In genomic region chrY:19392876-19393275, GRCh38 we compare ENCODE assay signal across 16 cellular contexts.
"Had no signal": no experiment of that assay in that cellular context is flagged by ENCODE, and none has a peak within 500 bp of the region (broad histone marks: within the 10 kb centered on the region; RNA-seq: fewer than 3 reads in every experiment).

No MANE protein-coding gene starts in this region.

- H3K4me3 Mint-ChIP-seq: activated T-cell treated with anti-CD3 and anti-CD28 coated beads, Interleukin-2, amount 50 U/mL, for 24 hours; neural crest cell had no signal

- H3K9me3 Mint-ChIP-seq: activated T-cell treated with anti-CD3 and anti-CD28 coated beads, Interleukin-2, amount 50 U/mL, for 24 hours; neural crest cell had no signal

- H3K27me3 Mint-ChIP-seq: activated T-cell treated with anti-CD3 and anti-CD28 coated beads, Interleukin-2, amount 50 U/mL, for 24 hours had no signal

- H3K27ac Mint-ChIP-seq: activated T-cell treated with anti-CD3 and anti-CD28 coated beads, Interleukin-2, amount 50 U/mL, for 24 hours had no signal

- H3K4me1 Mint-ChIP-seq: neural crest cell had no signal

- DNase-seq: activated CD4-positive, CD25-positive, alpha-beta regulatory T cell treated with anti-CD3 and anti-CD28 coated beads, Interleukin-2, amount 50 U/mL, for 72 hours; activated naive CD4-positive, alpha-beta T cell; activated T-cell treated with anti-CD3 and anti-CD28 coated beads, Interleukin-2, amount 50 U/mL, for 24 hours; brain microvascular endothelial cell; dermis blood vessel endothelial cell; foreskin melanocyte; head of caudate nucleus; mesendoderm; right cardiac atrium; stimulated activated CD4-positive, alpha-beta T cell treated with anti-CD3 and anti-CD28 coated beads, Interleukin-4, amount 100 ng/mL, for 24 hours; stomach; SW 1271; T1000; testis; upper lobe of left lung had no signal

- ATAC-seq: right cardiac atrium had no signal
